In genomic region chr1:32239335-32239734, GRCh38 we compare ENCODE assay signal across 12 cellular contexts. TPM values are rescaled to one million over a fixed set of nuclear protein-coding genes. Genes with fewer than 3 reads are reported as not detected.
DNase-seq lines count a peak whose midpoint lies in the region; ATAC-seq and TF ChIP-seq lines count a peak whose summit lies in the region.
"Had no signal": no experiment of that assay in that cellular context is flagged by ENCODE, and none has a peak within 500 bp of the region (broad histone marks: within the 10 kb centered on the region; RNA-seq: fewer than 3 reads in every experiment).

No MANE protein-coding gene starts in this region.

- H3K36me3 ChIP-seq in Loucy (ENCODE audit: insufficient read depth, low read length): no peaks in the 10 kb centered on the region
- no peaks in the 10 kb centered on the region for H3K36me3 ChIP-seq in body of pancreas (replicated peaks in 1 of 2; ENCODE audit: insufficient read depth in 1 of 2, low read depth in 2 of 2)

- H4K20me1 ChIP-seq in Loucy (ENCODE audit: insufficient read depth, low read length, poor library complexity, severe bottlenecking): no peaks in the 10 kb centered on the region

- H3K4me3 Mint-ChIP-seq in natural killer cell treated with Interleukin-12 subunit alpha and Interleukin-12 subunit beta and Interleukin-15 and Interleukin-18, amount 100 ng/mL, for 72 hours: peak overlapping the region; percentile 82

- peaks cover 0 to 13% of the 10 kb centered on the region in 2 donors for H3K4me1 Mint-ChIP-seq in natural killer cell treated with Interleukin-12 subunit alpha and Interleukin-12 subunit beta and Interleukin-15 and Interleukin-18, amount 100 ng/mL, for 72 hours (ENCODE audit: low read depth in 2 of 2)

- H3K4me2 ChIP-seq in Loucy (ENCODE audit: low read depth, low read length, poor library complexity, severe bottlenecking): no peak overlapping the region

- 20 to 25% methylated on average over 2 to 4 of the region's 4 CpGs for WGBS in body of pancreas, 2 donors

- peak overlapping the region; percentile 83 to 95 (median 90) for H3K27ac ChIP-seq in body of pancreas

- intact Hi-C loops in body of pancreas (cut with DNase I): loop anchor here (10.0 kb wide), 1 partner anchor 55 kb away; the partner anchor contains the start of gene HDAC1

- H3K27me3 Mint-ChIP-seq in natural killer cell treated with Interleukin-12 subunit alpha and Interleukin-12 subunit beta and Interleukin-15 and Interleukin-18, amount 100 ng/mL, for 72 hours: no peaks in the 10 kb centered on the region

- H2AFZ ChIP-seq in Loucy (ENCODE audit: low read length): 0 out of 2 replicates have a peak overlapping the region, but pooled peaks have one; percentile 15

- no peak overlapping the region for H3K9ac ChIP-seq in Loucy (ENCODE audit: low read depth, low read length, poor library complexity, severe bottlenecking)

- H3K4me1 ChIP-seq in Loucy (ENCODE audit: insufficient read depth, low read length, poor library complexity, severe bottlenecking): no peaks in the 10 kb centered on the region
- peaks cover 46% of the 10 kb centered on the region for H3K4me1 ChIP-seq in body of pancreas

- TF ChIP-seq CTCF in Loucy (conservative IDR thresholded peaks at IDR 0.05; ENCODE audit: low read length): no peak
- TF ChIP-seq CTCF in body of pancreas (IDR thresholded peaks at IDR 0.05): no peak

- H3K36me3 Mint-ChIP-seq in natural killer cell treated with Interleukin-12 subunit alpha and Interleukin-12 subunit beta and Interleukin-15 and Interleukin-18, amount 100 ng/mL, for 72 hours: no peaks in the 10 kb centered on the region

- H3K4me3 ChIP-seq in Loucy (ENCODE audit: low read length, poor library complexity, severe bottlenecking): no peak overlapping the region
- no peak overlapping the region for H3K4me3 ChIP-seq in body of pancreas
- H3K4me3 ChIP-seq: GM12878 had no signal

- H3F3A ChIP-seq in Loucy (ENCODE audit: low read depth): no peaks in the 10 kb centered on the region

- DNase-seq in DMS153 (lab: John Stamatoyannopoulos, UW) (peak; percentile 73), body of pancreas (peak in 2 of 4 donors; percentile 41 to 53), iPS-NIHi7 (ENCODE audit: extremely low spot score) (no peak)
- DNase-seq in natural killer cell treated with Interleukin-12 subunit alpha and Interleukin-12 subunit beta and Interleukin-15 and Interleukin-18, amount 100 ng/mL, for 72 hours (ENCODE audit: low spot score): no peak
- no peak for DNase-seq in activated CD8-positive, alpha-beta memory T cell treated with anti-CD3 and anti-CD28 coated beads, Interleukin-2, amount 50 U/mL, for 48 hours
- DNase-seq: cortex of kidney; left cardiac atrium; stimulated activated CD4-positive, alpha-beta T cell treated with anti-CD3 and anti-CD28 coated beads, Interleukin-1b, Interleukin-23, amount 100 ng/mL, for 48 hours had no signal

- no peak overlapping the region for H3K27ac Mint-ChIP-seq in natural killer cell treated with Interleukin-12 subunit alpha and Interleukin-12 subunit beta and Interleukin-15 and Interleukin-18, amount 100 ng/mL, for 72 hours

- no peaks in the 10 kb centered on the region for H3K9me2 ChIP-seq in Loucy (replicated peaks; ENCODE audit: low read depth, low read length)

- no peaks in the 10 kb centered on the region for H3K9me3 Mint-ChIP-seq in natural killer cell treated with Interleukin-12 subunit alpha and Interleukin-12 subunit beta and Interleukin-15 and Interleukin-18, amount 100 ng/mL, for 72 hours

- H3K9me3 ChIP-seq in Loucy (ENCODE audit: insufficient read depth, low read depth, low read length) (no peaks in the 10 kb centered on the region), body of pancreas (no peaks in the 10 kb centered on the region)

- no peaks in the 10 kb centered on the region for H3K79me2 ChIP-seq in Loucy (ENCODE audit: insufficient read depth, low read length)

- H3K27me3 ChIP-seq in Loucy (ENCODE audit: insufficient read depth, low read length, poor library complexity, severe bottlenecking) (no peaks in the 10 kb centered on the region), body of pancreas (no peaks in the 10 kb centered on the region)

- TF ChIP-seq POLR2A in body of pancreas (IDR thresholded peaks at IDR 0.05): no peak

- ATAC-seq in body of pancreas: no peak
- no peak for ATAC-seq in natural killer cell treated with Interleukin-12 subunit alpha and Interleukin-12 subunit beta and Interleukin-15 and Interleukin-18, amount 100 ng/mL, for 72 hours
- no peak for ATAC-seq in GM19328 (IDR thresholded peaks at IDR 0.05; ENCODE audit: unreplicated experiment)
- no peak for ATAC-seq in HG03432 (IDR thresholded peaks at IDR 0.05; ENCODE audit: unreplicated experiment)

RNA-seq across cellular contexts. Expression of gene FAM167B, which starts 7.7 kb away (rescaled TPM):
- 1 to 10 TPM in 1 of 2 donors, not detected in 1; 4.9 TPM for total RNA-seq in body of pancreas
- total RNA-seq in natural killer cell treated with Interleukin-12 subunit alpha and Interleukin-12 subunit beta and Interleukin-15 and Interleukin-18, amount 100 ng/mL, for 72 hours: under 1 TPM in 1 of 2 donors, not detected in 1; 0.47 TPM

RNA-seq across cellular contexts. Expression of gene LCK, which starts 11.7 kb away (rescaled TPM):
- total RNA-seq in body of pancreas: 1 to 10 TPM in 1 of 2 donors, not detected in 1; 1.6 TPM
- total RNA-seq in natural killer cell treated with Interleukin-12 subunit alpha and Interleukin-12 subunit beta and Interleukin-15 and Interleukin-18, amount 100 ng/mL, for 72 hours: 100 to 1,000 TPM in 1 of 2 donors, 10 to 100 TPM in 1; 66.4 to 140 TPM

RNA-seq across cellular contexts. Expression of gene EIF3I, which starts 17.1 kb away (rescaled TPM):
- 10 to 100 TPM; 69.5 to 81.7 TPM for total RNA-seq in body of pancreas
- 100 to 1,000 TPM; 220 to 244 TPM for total RNA-seq in natural killer cell treated with Interleukin-12 subunit alpha and Interleukin-12 subunit beta and Interleukin-15 and Interleukin-18, amount 100 ng/mL, for 72 hours

RNA-seq across cellular contexts. Expression of gene TMEM234, which starts 17.2 kb away (rescaled TPM):
- 10 to 100 TPM; 16.3 to 20.8 TPM for total RNA-seq in body of pancreas
- total RNA-seq in natural killer cell treated with Interleukin-12 subunit alpha and Interleukin-12 subunit beta and Interleukin-15 and Interleukin-18, amount 100 ng/mL, for 72 hours: 10 to 100 TPM; 15.6 to 15.8 TPM

RNA-seq across cellular contexts. Expression of gene DCDC2B, which starts 30.4 kb away (rescaled TPM):
- not detected for total RNA-seq in body of pancreas
- under 1 TPM; 0.19 to 0.22 TPM for total RNA-seq in natural killer cell treated with Interleukin-12 subunit alpha and Interleukin-12 subunit beta and Interleukin-15 and Interleukin-18, amount 100 ng/mL, for 72 hours
- total RNA-seq: left cardiac atrium had no signal

Comparison
In these comparisons a context has a peak if more than half of its experiments do, and no peak if none do; other contexts are left out.
1. RNA of gene LCK, which starts 11.7 kb away (total RNA-seq): 66.4 to 140 TPM in natural killer cell treated with Interleukin-12 subunit alpha and Interleukin-12 subunit beta and Interleukin-15 and Interleukin-18, amount 100 ng/mL, for 72 hours; 1.6 TPM in body of pancreas; every median in the first group is over 10 times any median in the second.